ENCODE assay signal across 28 cellular contexts in the genomic region with DNA sequence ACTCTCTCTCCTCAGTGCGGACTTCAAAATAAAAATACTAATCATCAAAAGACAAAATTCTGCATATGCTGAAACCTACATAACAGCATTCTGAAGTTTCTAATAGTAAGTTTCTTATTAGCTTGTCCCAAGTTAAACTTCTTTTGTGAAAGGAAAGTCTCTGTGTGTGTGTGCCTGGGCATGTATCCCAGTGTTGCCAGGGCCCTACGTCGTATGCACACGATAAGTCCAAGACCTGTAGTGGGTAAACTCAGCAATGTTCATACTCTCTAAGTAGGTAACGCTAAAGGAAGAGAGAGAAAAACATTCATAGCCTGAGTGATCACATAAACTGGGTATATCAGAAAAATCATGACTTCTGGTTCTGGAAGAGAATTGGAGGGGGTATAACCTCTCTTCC.
"Had no signal": no experiment of that assay in that cellular context is flagged by ENCODE, and none has a peak within 500 bp of the region (broad histone marks: within the 10 kb centered on the region; RNA-seq: fewer than 3 reads in every experiment).

No MANE protein-coding gene starts in this region.

- DNase-seq: colonic mucosa; cortex of kidney; dermis blood vessel endothelial cell; dorsolateral prefrontal cortex; effector CD4-positive, alpha-beta T cell; effector CD8-positive, alpha-beta T cell; effector memory CD4-positive, alpha-beta T cell; effector memory CD8-positive, alpha-beta T cell; endodermal cell; erythroblast; esophagus squamous epithelium; foreskin fibroblast; foreskin keratinocyte; foreskin melanocyte; gastrocnemius medialis; glutamatergic neuron; head of caudate nucleus; heart left ventricle; heart right ventricle had no signal

- H3K27me3 ChIP-seq: colonic mucosa, dorsolateral prefrontal cortex, esophagus muscularis mucosa, esophagus squamous epithelium, foreskin keratinocyte, gastrocnemius medialis, gastroesophageal sphincter, heart left ventricle, heart right ventricle had no signal

- H3K36me3 ChIP-seq: colonic mucosa, esophagus muscularis mucosa, esophagus squamous epithelium, gastrocnemius medialis, gastroesophageal sphincter, heart left ventricle, heart right ventricle had no signal

- ATAC-seq: effector memory CD8-positive, alpha-beta T cell; esophagus mucosa; foreskin keratinocyte; gastrocnemius medialis; gastroesophageal sphincter; heart left ventricle; heart right ventricle had no signal

- H3K4me3 ChIP-seq: colonic mucosa, coronary artery, dorsolateral prefrontal cortex, esophagus muscularis mucosa, esophagus squamous epithelium, gastrocnemius medialis, gastroesophageal sphincter, heart left ventricle, heart right ventricle had no signal

- H3K4me1 ChIP-seq: colonic mucosa, esophagus muscularis mucosa, esophagus squamous epithelium, foreskin keratinocyte, gastrocnemius medialis, gastroesophageal sphincter, heart left ventricle, heart right ventricle had no signal

- H3K9me3 ChIP-seq: colonic mucosa, esophagus muscularis mucosa, esophagus squamous epithelium, gastrocnemius medialis, gastroesophageal sphincter, heart left ventricle, heart right ventricle had no signal

- FAIRE-seq: colon, endometrium, endothelial cell of umbilical vein, frontal cortex had no signal

- H3K27ac ChIP-seq: colonic mucosa, coronary artery, dorsolateral prefrontal cortex, epithelial cell of prostate, esophagus muscularis mucosa, esophagus squamous epithelium, foreskin keratinocyte, gastrocnemius medialis, gastroesophageal sphincter, heart left ventricle, heart right ventricle had no signal
